ENCODE assay signal across 8 cellular contexts in the genomic region with DNA sequence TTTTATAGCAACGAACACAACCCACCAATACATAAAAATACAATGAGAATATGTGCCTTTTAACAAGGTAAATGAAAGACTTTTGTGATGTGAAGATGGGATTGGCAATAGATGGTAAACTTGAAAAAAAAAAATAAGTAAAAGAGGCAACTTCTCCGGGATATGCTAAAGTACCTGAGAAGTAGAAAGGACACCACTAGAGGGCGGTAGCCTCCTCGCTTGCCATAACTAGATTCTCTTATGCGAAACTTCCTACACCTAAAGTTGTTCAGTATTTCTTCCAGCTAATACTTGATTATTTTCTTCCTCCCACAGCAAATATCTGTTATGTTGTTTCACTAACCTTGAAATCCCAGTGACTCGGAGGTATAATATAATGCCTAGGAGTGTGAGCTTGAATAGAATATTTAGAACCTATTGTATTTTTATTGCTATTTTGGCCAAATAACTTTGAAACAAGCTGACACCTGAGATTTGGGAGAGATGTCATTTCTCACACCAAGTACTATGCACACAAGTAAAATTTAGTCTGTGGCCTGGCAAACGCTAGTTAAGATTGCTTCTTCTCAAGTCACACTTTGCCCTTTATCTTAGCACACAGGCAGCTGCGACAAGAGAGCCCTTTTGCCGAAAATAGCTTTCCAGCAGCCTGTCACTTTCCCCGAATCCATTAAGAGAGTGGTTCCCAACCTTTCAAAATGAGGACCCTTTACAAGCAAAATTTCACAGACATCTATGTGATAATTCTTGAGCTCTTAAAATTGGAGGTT. TPM values are rescaled to one million over a fixed set of nuclear protein-coding genes. Genes with fewer than 3 reads are reported as not detected.
DNase-seq lines count a peak whose midpoint lies in the region; ATAC-seq and TF ChIP-seq lines count a peak whose summit lies in the region.

No MANE protein-coding gene starts in this region.

- H3K27ac ChIP-seq in SJCRH30 = no peak overlapping the region
- H3K27ac ChIP-seq in cardiac muscle cell = peak overlapping the region; percentile 99
- H3K27ac ChIP-seq in psoas muscle = peak overlapping the region; percentile 90

- no peaks in the 10 kb centered on the region for H3K27me3 ChIP-seq in SJCRH30
- H3K27me3 ChIP-seq in cardiac muscle cell = no peaks in the 10 kb centered on the region
- H3K27me3 ChIP-seq in psoas muscle (ENCODE audit: insufficient read depth in 3 of 3, low read length in 2 of 3) = no peaks in the 10 kb centered on the region

- H3K9me3 ChIP-seq in SJCRH30 (replicated peaks) = peaks cover 5% of the 10 kb centered on the region
- no peaks in the 10 kb centered on the region for H3K9me3 ChIP-seq in cardiac muscle cell (ENCODE audit: low read depth)
- H3K9me3 ChIP-seq in psoas muscle = no peaks in the 10 kb centered on the region

- DNase-seq in DMS153 treated with DMSO at 0.1 percent for 48 hours (lab: John Stamatoyannopoulos, UW; ENCODE audit: unreplicated experiment) = peak; percentile 73
- DNase-seq in LHCN-M2 (ENCODE audit: low read depth) = peak; percentile 77
- peak; percentile 69 to 92 for DNase-seq in SJCRH30
- peak; percentile 54 for DNase-seq in activated naive CD4-positive, alpha-beta T cell treated with anti-CD3 and anti-CD28 coated beads, Interleukin-2, amount 50 U/mL, for 16 hours
- DNase-seq in cardiac muscle cell (ENCODE audit: low read depth in 1 of 2, low spot score in 1 of 2) = peak; percentile 92 to 94
- DNase-seq in psoas muscle = peak; percentile 62 to 63

- WGBS in psoas muscle, 3 donors = 7 to 13% (median 9%) methylated on average over 10 of the region's 10 CpGs

- H3K4me1 ChIP-seq in SJCRH30 = no peaks in the 10 kb centered on the region
- peaks cover 77% of the 10 kb centered on the region for H3K4me1 ChIP-seq in cardiac muscle cell (ENCODE audit: low read depth)
- H3K4me1 ChIP-seq in psoas muscle = peaks cover 13% of the 10 kb centered on the region

- H3K36me3 ChIP-seq in SJCRH30 (no peaks in the 10 kb centered on the region), cardiac muscle cell (no peaks in the 10 kb centered on the region), psoas muscle (ENCODE audit: insufficient read depth in 1 of 2, low read depth in 1 of 2) (no peaks in the 10 kb centered on the region)

- intact Hi-C loops in psoas muscle (cut with DNase I) = loop anchor here (2.0 kb wide), 1 partner anchor 192 kb away; no protein-coding TSS in a partner anchor

- TF ChIP-seq CTCF in cardiac muscle cell (IDR thresholded peaks at IDR 0.05; ENCODE audit: low read depth, low read length) = peak; percentile 88
- peak; percentile 94 for TF ChIP-seq CTCF in psoas muscle (IDR thresholded peaks at IDR 0.05)

- H3K4me3 ChIP-seq in SJCRH30 (no peak overlapping the region), cardiac muscle cell (peak overlapping the region; percentile 15), psoas muscle (peak overlapping the region; percentile 44)

- ATAC-seq in GM21515 (IDR thresholded peaks at IDR 0.05; ENCODE audit: unreplicated experiment) = peak; percentile 87
- ATAC-seq in psoas muscle = peak; percentile 41 to 60 (median 54)
- no peak for ATAC-seq in HG03196 (IDR thresholded peaks at IDR 0.05; ENCODE audit: unreplicated experiment)

RNA-seq across cellular contexts. Expression of gene PDLIM5, which starts 44.9 kb away (rescaled TPM):
- total RNA-seq in LHCN-M2 (2014; rRNA removed) (63.6 and 73.1 TPM in 2 replicates), cardiac muscle cell (426 and 434 TPM in 2 replicates), psoas muscle (100 to 1,000 TPM; 459 to 840 (median 509) TPM)
- polyA plus RNA-seq in LHCN-M2 (2012) = 40.1 TPM
- total RNA-seq in SJCRH30 (2014; rRNA removed; shearing (Covaris generic)) = 31.5 and 38.9 TPM in 2 replicates
- polyA plus RNA-seq in cardiac muscle cell (446 and 541 TPM in 2 replicates), psoas muscle (100 to 1,000 TPM; 215 to 533 (median 426) TPM)
